Comparison of ENCODE assay signal across 22 cellular contexts in the genomic region with DNA sequence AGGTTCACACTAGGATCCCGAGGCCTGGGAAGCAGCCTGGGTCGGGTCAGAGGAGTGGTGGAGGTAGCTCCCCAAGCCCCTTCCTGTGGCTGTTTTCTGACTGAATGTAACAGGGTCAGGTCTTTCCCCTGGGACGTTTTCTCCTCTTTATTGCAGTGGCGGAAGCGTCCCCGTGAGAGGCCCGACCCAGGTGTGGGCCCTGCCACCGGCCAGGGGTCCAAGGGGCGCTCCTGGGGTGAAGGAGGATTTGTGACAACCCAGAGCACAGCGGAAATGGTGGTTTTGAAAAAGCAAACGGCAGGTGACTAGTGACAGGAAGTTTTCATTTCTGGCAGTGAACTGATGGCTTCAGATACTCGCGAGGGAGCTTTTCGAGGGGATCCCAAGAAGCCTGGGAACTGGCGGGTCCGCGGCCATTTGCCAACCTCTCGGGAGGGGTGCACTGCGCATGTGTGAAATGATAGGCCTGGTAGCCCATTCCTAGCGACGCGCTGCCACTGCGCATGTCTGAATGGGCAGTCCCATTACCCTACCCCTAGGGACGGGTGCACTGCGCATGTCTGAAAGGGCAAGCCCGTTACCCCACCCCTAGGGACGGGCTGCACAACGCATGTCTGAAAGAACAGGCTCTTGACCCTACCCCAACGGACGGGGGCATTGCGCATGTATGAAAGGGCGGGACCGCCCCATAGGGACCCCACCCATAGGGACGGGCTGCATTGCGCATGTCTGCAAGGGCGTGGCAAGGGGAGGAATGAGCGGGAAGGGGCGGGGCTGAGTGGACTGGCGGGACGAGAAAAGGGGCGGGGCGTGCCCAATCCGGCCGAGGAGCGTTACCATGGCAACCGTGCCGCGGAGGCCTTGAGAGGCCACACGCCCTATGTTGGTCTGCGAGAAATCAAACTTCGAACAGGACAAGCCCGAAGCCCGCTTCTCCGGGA.
DNase-seq lines count a peak whose midpoint lies in the region; ATAC-seq and TF ChIP-seq lines count a peak whose summit lies in the region.
"Had no signal": no experiment of that assay in that cellular context is flagged by ENCODE, and none has a peak within 500 bp of the region (broad histone marks: within the 10 kb centered on the region; RNA-seq: fewer than 3 reads in every experiment).

No MANE protein-coding gene starts in this region.

- no peak overlapping the region for H3K4me3 ChIP-seq in upper lobe of right lung
- no peak overlapping the region for H3K4me3 ChIP-seq in dorsolateral prefrontal cortex
- H3K4me3 ChIP-seq: adrenal gland, heart right ventricle had no signal

- TF ChIP-seq CTCF in upper lobe of right lung (IDR thresholded peaks at IDR 0.05) (no peak), dorsolateral prefrontal cortex (IDR thresholded peaks at IDR 0.05 in 54 of 56, conservative IDR thresholded peaks at IDR 0.05 in 2 of 56; ENCODE audit: low read depth in 1 of 56, partially characterized antibody in 56 of 56) (no peak)

- H3K27ac ChIP-seq in upper lobe of right lung (no peak overlapping the region), dorsolateral prefrontal cortex (no peak overlapping the region)
- H3K27ac ChIP-seq: adrenal gland, heart right ventricle, RWPE1, VCaP had no signal

- intact Hi-C loops in activated CD4-positive, alpha-beta T cell treated with anti-CD3 and anti-CD28 coated beads, Interleukin-2, amount 10 ng/mL, durations not matched to agents 24 days and 14 days (cut with micrococcal nuclease): no loop called here
- intact Hi-C loops in upper lobe of right lung (cut with DNase I): no loop called here
- intact Hi-C loops in dorsolateral prefrontal cortex (cut with DNase I): loop anchor here in 1 of 2 donors (10.0 kb wide), 1 partner anchor 57 kb away; no protein-coding TSS in a partner anchor

- no peaks in the 10 kb centered on the region for H3K4me1 Mint-ChIP-seq in activated CD4-positive, alpha-beta T cell treated with anti-CD3 and anti-CD28 coated beads, Interleukin-2, amount 10 ng/mL, durations not matched to agents 24 days and 14 days
- H3K4me1 Mint-ChIP-seq: nephron progenitor cell had no signal

- peak; percentile 25 for ATAC-seq in upper lobe of right lung
- no peak for ATAC-seq in GM18861 (IDR thresholded peaks at IDR 0.05; ENCODE audit: unreplicated experiment)

- H3K27me3 Mint-ChIP-seq in activated CD4-positive, alpha-beta T cell treated with anti-CD3 and anti-CD28 coated beads, Interleukin-2, amount 10 ng/mL, durations not matched to agents 24 days and 14 days: no peaks in the 10 kb centered on the region
- H3K27me3 Mint-ChIP-seq: CD4-positive, alpha-beta T cell; stimulated activated naive CD8-positive, alpha-beta T cell treated with anti-CD3 and anti-CD28 coated beads, Interleukin-15, Interleukin-2, amounts not matched to agents 100 ng/mL and 50 ng/mL, for 24 hours had no signal

- no peaks in the 10 kb centered on the region for H3K36me3 ChIP-seq in upper lobe of right lung
- H3K36me3 ChIP-seq: adrenal gland, heart right ventricle had no signal

- H3K27me3 ChIP-seq in upper lobe of right lung (no peaks in the 10 kb centered on the region), dorsolateral prefrontal cortex (peaks cover 0 to 56% (median 20%) of the 10 kb centered on the region in 45 donors)
- H3K27me3 ChIP-seq: adrenal gland had no signal

- no peaks in the 10 kb centered on the region for H3K4me1 ChIP-seq in upper lobe of right lung
- H3K4me1 ChIP-seq: adrenal gland, heart right ventricle had no signal

- H3K9me3 Mint-ChIP-seq in activated CD4-positive, alpha-beta T cell treated with anti-CD3 and anti-CD28 coated beads, Interleukin-2, amount 10 ng/mL, durations not matched to agents 24 days and 14 days: peaks cover 3% of the 10 kb centered on the region

- no peak overlapping the region for H3K27ac Mint-ChIP-seq in activated CD4-positive, alpha-beta T cell treated with anti-CD3 and anti-CD28 coated beads, Interleukin-2, amount 10 ng/mL, durations not matched to agents 24 days and 14 days
- H3K27ac Mint-ChIP-seq: CD4-positive, alpha-beta T cell; nephron progenitor cell; stimulated activated naive CD8-positive, alpha-beta T cell treated with anti-CD3 and anti-CD28 coated beads, Interleukin-15, Interleukin-2, amounts not matched to agents 100 ng/mL and 50 ng/mL, for 24 hours had no signal

- H3K36me3 Mint-ChIP-seq in activated CD4-positive, alpha-beta T cell treated with anti-CD3 and anti-CD28 coated beads, Interleukin-2, amount 10 ng/mL, durations not matched to agents 24 days and 14 days (ENCODE audit: low read depth): no peaks in the 10 kb centered on the region

- DNase-seq in activated CD4-positive, alpha-beta T cell treated with anti-CD3 and anti-CD28 coated beads, Interleukin-2, amount 10 ng/mL, durations not matched to agents 24 days and 14 days: peak; percentile 30
- DNase-seq in activated CD4-positive, alpha-beta T cell treated with anti-CD3 and anti-CD28 coated beads, Interleukin-2, amount 50 U/mL, for 4 hours: no peak
- DNase-seq in NCI-H510A (lab: John Stamatoyannopoulos, UW) (peak; percentile 75), globus pallidus (ENCODE audit: low spot score) (peak; percentile 11), upper lobe of right lung (peak; percentile 52), dorsolateral prefrontal cortex (no peak), NCI-H1694 treated with DMSO at 0.1 percent for 48 hours (lab: John Stamatoyannopoulos, UW) (no peak)
- DNase-seq: activated effector memory CD4-positive, alpha-beta T cell treated with Interleukin-2 at 50 U/mL for 16 hours; adrenal gland; CD4-positive, alpha-beta T cell; central memory CD4-positive, alpha-beta T cell; DMS79 treated with DMSO at 0.1 percent for 48 hours; effector memory CD4-positive, alpha-beta T cell; NCI-H187; nephron progenitor cell; NK-92 treated with Interleukin-12 subunit alpha and Interleukin-12 subunit beta, amount 100 ng/mL, for 24 hours; T-helper 1 cell had no signal

- no peak overlapping the region for H3K4me3 Mint-ChIP-seq in activated CD4-positive, alpha-beta T cell treated with anti-CD3 and anti-CD28 coated beads, Interleukin-2, amount 10 ng/mL, durations not matched to agents 24 days and 14 days
- H3K4me3 Mint-ChIP-seq: CD4-positive, alpha-beta T cell; nephron progenitor cell; stimulated activated naive CD8-positive, alpha-beta T cell treated with anti-CD3 and anti-CD28 coated beads, Interleukin-15, Interleukin-2, amounts not matched to agents 100 ng/mL and 50 ng/mL, for 24 hours had no signal

- H3K9me3 ChIP-seq in upper lobe of right lung: no peaks in the 10 kb centered on the region
- H3K9me3 ChIP-seq: adrenal gland had no signal

Comparison
In these comparisons a context has a peak if more than half of its experiments do, and no peak if none do; other contexts are left out.
1. DNase-seq: peak in activated CD4-positive, alpha-beta T cell treated with anti-CD3 and anti-CD28 coated beads, Interleukin-2, amount 10 ng/mL, durations not matched to agents 24 days and 14 days (single experiment), NCI-H510A (single experiment), globus pallidus (single experiment) and upper lobe of right lung (single experiment); none in activated CD4-positive, alpha-beta T cell treated with anti-CD3 and anti-CD28 coated beads, Interleukin-2, amount 50 U/mL, for 4 hours (0 of 2), dorsolateral prefrontal cortex (0 of 10) and NCI-H1694 treated with DMSO at 0.1 percent for 48 hours (single experiment).